In genomic region chr15:74200871-74201419, GRCh38 we compare ENCODE assay signal across 15 cellular contexts. TPM values are rescaled to one million over a fixed set of nuclear protein-coding genes. Genes with fewer than 3 reads are reported as not detected.
DNase-seq lines count a peak whose midpoint lies in the region; ATAC-seq and TF ChIP-seq lines count a peak whose summit lies in the region.
"Had no signal": no experiment of that assay in that cellular context is flagged by ENCODE, and none has a peak within 500 bp of the region (broad histone marks: within the 10 kb centered on the region; RNA-seq: fewer than 3 reads in every experiment).

No MANE protein-coding gene starts in this region.

- no peaks in the 10 kb centered on the region for H3K27me3 Mint-ChIP-seq in chondrocyte (ENCODE audit: low read depth)
- H3K27me3 Mint-ChIP-seq in neural crest cell (ENCODE audit: low read depth): peaks cover 6% of the 10 kb centered on the region

- WGBS in HUES64: 68% methylated on average over 8 of the region's 8 CpGs

- H3K4me1 ChIP-seq in HUES64 (ENCODE audit: insufficient read depth, low read length): peaks cover 43% of the 10 kb centered on the region
- H3K4me1 ChIP-seq: pancreas had no signal

- peaks cover 62% of the 10 kb centered on the region for H3K4me1 Mint-ChIP-seq in chondrocyte (ENCODE audit: low read depth)
- peaks cover 62% of the 10 kb centered on the region for H3K4me1 Mint-ChIP-seq in neural crest cell

- H3K9ac ChIP-seq in HUES64 (ENCODE audit: low read depth, low read length): no peak overlapping the region

- H3K36me3 ChIP-seq in HUES64 (ENCODE audit: insufficient read depth, low read length): no peaks in the 10 kb centered on the region
- H3K36me3 ChIP-seq: pancreas, thoracic aorta had no signal

- H3K9me3 Mint-ChIP-seq in chondrocyte (ENCODE audit: low read depth) (no peaks in the 10 kb centered on the region), neural crest cell (no peaks in the 10 kb centered on the region)

- H3K27me3 ChIP-seq in HUES64 (ENCODE audit: insufficient read depth, low read length): no peaks in the 10 kb centered on the region
- H3K27me3 ChIP-seq: pancreas had no signal

- ATAC-seq in HG02938 (IDR thresholded peaks at IDR 0.05; ENCODE audit: unreplicated experiment) (no peak), GM21360 (IDR thresholded peaks at IDR 0.05; ENCODE audit: unreplicated experiment) (no peak), GM19328 (IDR thresholded peaks at IDR 0.05; ENCODE audit: unreplicated experiment) (no peak)

- TF ChIP-seq CTCF in AG09319 (IDR thresholded peaks at IDR 0.05; ENCODE audit: low read depth, low read length): no peak
- no peak for TF ChIP-seq CTCF in chondrocyte (IDR thresholded peaks at IDR 0.05)
- TF ChIP-seq CTCF in neural crest cell (conservative IDR thresholded peaks at IDR 0.05): no peak

- no peaks in the 10 kb centered on the region for H3K36me3 Mint-ChIP-seq in chondrocyte (ENCODE audit: low read depth)
- H3K36me3 Mint-ChIP-seq in neural crest cell (ENCODE audit: low read depth): peaks cover 4% of the 10 kb centered on the region

- H3K4me3 ChIP-seq in HUES64 (ENCODE audit: low read length): peak overlapping the region; percentile 6; the same call in 1 of the 2 replicates
- H3K4me3 ChIP-seq: pancreas, thoracic aorta had no signal

- no peaks in the 10 kb centered on the region for H3K9me3 ChIP-seq in HUES64 (ENCODE audit: insufficient read depth, low read depth, low read length)
- H3K9me3 ChIP-seq: pancreas, thoracic aorta had no signal

- H3K4me3 Mint-ChIP-seq in chondrocyte (ENCODE audit: unreplicated experiment): peak overlapping the region; percentile 47
- peak overlapping the region; percentile 89 for H3K4me3 Mint-ChIP-seq in neural crest cell

- peak; percentile 60 for DNase-seq in AG09319 (ENCODE audit: extremely low read depth, low read depth)
- no peak for DNase-seq in chondrocyte (ENCODE audit: low spot score)
- DNase-seq in neural crest cell (ENCODE audit: low read depth, low spot score): no peak
- DNase-seq in activated effector memory CD4-positive, alpha-beta T cell treated with anti-CD3 and anti-CD28 coated beads, Interleukin-2, amount 50 U/mL, for 16 hours: no peak
- DNase-seq: Kasumi-1, NCI-H2227 treated with DMSO at 0.1 percent for 48 hours had no signal

- no peak overlapping the region for H3K27ac ChIP-seq in HUES64 (ENCODE audit: low read depth, low read length)
- H3K27ac ChIP-seq: pancreas, thoracic aorta, VCaP had no signal

- H3K27ac Mint-ChIP-seq in chondrocyte (ENCODE audit: unreplicated experiment) (peak overlapping the region; percentile 71), neural crest cell (ENCODE audit: unreplicated experiment) (peak overlapping the region; percentile 19)

RNA-seq across cellular contexts. Expression of gene STRA6, which starts 1.6 kb away (rescaled TPM):
- 23.9 TPM for polyA plus RNA-seq in HUES64 (2013, experiment 1 of 2)
- 22.8 TPM for polyA plus RNA-seq in HUES64 (2013, experiment 2 of 2)
- total RNA-seq in chondrocyte (4.9 to 12.7 TPM (median 5.4 TPM) in 3 replicates), neural crest cell (138 and 146 TPM in 2 replicates)
- polyA plus RNA-seq: liver had no signal

RNA-seq across cellular contexts. Expression of gene ISLR, which starts 27.4 kb away (rescaled TPM):
- 3.3 TPM for polyA plus RNA-seq in HUES64 (2013, experiment 1 of 2)
- polyA plus RNA-seq in HUES64 (2013, experiment 2 of 2): 5.0 TPM
- total RNA-seq in chondrocyte (49.6 to 143 TPM (median 53.3 TPM) in 3 replicates), neural crest cell (1.5 and 2.6 TPM in 2 replicates)

RNA-seq across cellular contexts. Expression of gene CCDC33, which starts 35.2 kb away (rescaled TPM):
- 4.3 TPM for polyA plus RNA-seq in HUES64 (2013, experiment 1 of 2)
- polyA plus RNA-seq in HUES64 (2013, experiment 2 of 2): 4.1 TPM
- total RNA-seq in chondrocyte: not detected in 3 replicates
- 15.1 and 15.6 TPM in 2 replicates for total RNA-seq in neural crest cell
- total RNA-seq: bronchial epithelial cell, liver, pancreas, thoracic aorta had no signal
- polyA plus RNA-seq: liver, pancreas had no signal

Comparison
In these comparisons a context has a peak if more than half of its experiments do, and no peak if none do; other contexts are left out.
1. RNA of gene STRA6, which starts 1.6 kb away (total RNA-seq): 138 to 146 TPM in neural crest cell; 4.9 to 12.7 TPM in chondrocyte; every median in the first group is over 10 times any median in the second.
2. RNA of gene ISLR, which starts 27.4 kb away (total RNA-seq): 49.6 to 143 TPM in chondrocyte; 1.5 to 2.6 TPM in neural crest cell; every median in the first group is over 10 times any median in the second.
3. RNA of gene CCDC33, which starts 35.2 kb away (total RNA-seq): 15.1 to 15.6 TPM in neural crest cell; not detected in chondrocyte; every median in the first group is over 10 times any median in the second.